Comparison of ENCODE assay signal across 8 cellular contexts in genomic region chr6:128491643-128492206, GRCh38. TPM values are rescaled to one million over a fixed set of nuclear protein-coding genes. Genes with fewer than 3 reads are reported as not detected.
DNase-seq lines count a peak whose midpoint lies in the region; ATAC-seq and TF ChIP-seq lines count a peak whose summit lies in the region.

No MANE protein-coding gene starts in this region.

- H3K18ac ChIP-seq in neuronal stem cell (ENCODE audit: low read length): no peak overlapping the region

- no peak overlapping the region for H3K9ac ChIP-seq in neuronal stem cell (ENCODE audit: low read depth, low read length, poor library complexity)

- peak; percentile 60 for DNase-seq in A172 (ENCODE audit: low spot score)
- DNase-seq in NCI-H748 treated with DMSO at 0.1 percent for 48 hours (lab: John Stamatoyannopoulos, UW): peak; percentile 15
- no peak for DNase-seq in epithelial cell of proximal tubule (ENCODE audit: low read depth)
- DNase-seq in neuronal stem cell (ENCODE audit: low spot score): no peak
- DNase-seq in SIG-M5 treated with dmso at 0.1 percent for 504 hours (lab: John Stamatoyannopoulos, UW; ENCODE audit: unreplicated experiment): no peak
- no peak for DNase-seq in activated CD4-positive, CD25-positive, alpha-beta regulatory T cell (lab: John Stamatoyannopoulos, UW)
- no peak for DNase-seq in NCI-H187 (lab: John Stamatoyannopoulos, UW)

- H4K8ac ChIP-seq in neuronal stem cell (ENCODE audit: low read depth, low read length): no peak overlapping the region

- no peak overlapping the region for H3K23ac ChIP-seq in neuronal stem cell (ENCODE audit: low read depth, low read length, poor library complexity)

- no peak overlapping the region for H3K14ac ChIP-seq in neuronal stem cell (ENCODE audit: low read length)

- H3K27ac ChIP-seq in neuronal stem cell (replicated peaks; ENCODE audit: low read length): peak overlapping the region; percentile 7

- no peak overlapping the region for H3K4ac ChIP-seq in neuronal stem cell (ENCODE audit: low read length)

- no peak overlapping the region for H2BK5ac ChIP-seq in neuronal stem cell (ENCODE audit: low read length)

- no peak overlapping the region for H3K4me2 ChIP-seq in neuronal stem cell (ENCODE audit: insufficient read depth, low read length, poor library complexity, severe bottlenecking)

- H2AK5ac ChIP-seq in neuronal stem cell (ENCODE audit: low read depth, low read length): no peak overlapping the region

- H2BK120ac ChIP-seq in neuronal stem cell (ENCODE audit: low read depth, low read length): no peak overlapping the region

- no peak overlapping the region for H2AFZ ChIP-seq in neuronal stem cell (ENCODE audit: low read length)

- H2BK12ac ChIP-seq in neuronal stem cell (ENCODE audit: low read length): no peak overlapping the region

- peaks cover 14 to 17% of the 10 kb centered on the region in 2 donors for H3K4me1 ChIP-seq in neuronal stem cell (ENCODE audit: control insufficient read depth in 2 of 2, insufficient read depth in 1 of 2, low read depth in 1 of 2, low read length in 2 of 2)

- peaks cover 0 to 8% of the 10 kb centered on the region in 2 donors for H3K36me3 ChIP-seq in neuronal stem cell (replicated peaks in 1 of 2; ENCODE audit: control insufficient read depth in 2 of 2, insufficient read depth in 2 of 2, low read length in 2 of 2)

- WGBS in neuronal stem cell (ENCODE audit: extremely low coverage in 2 of 2, insufficient read length in 2 of 2, insufficient replicate concordance in 1 of 2), 2 donors: no CpG with 5 or more reads among the region's 8 CpGs

- no peaks in the 10 kb centered on the region for H3K9me3 ChIP-seq in neuronal stem cell (replicated peaks in 1 of 2; ENCODE audit: control insufficient read depth in 2 of 2, insufficient read depth in 1 of 2, low read depth in 1 of 2, low read length in 2 of 2)

- TF ChIP-seq CTCF in epithelial cell of proximal tubule (conservative IDR thresholded peaks at IDR 0.05; ENCODE audit: low read depth, low read length): no peak

- H2BK15ac ChIP-seq in neuronal stem cell (ENCODE audit: low read length): no peak overlapping the region

- H3K79me1 ChIP-seq in neuronal stem cell (ENCODE audit: low read depth, low read length): peaks cover 2% of the 10 kb centered on the region

- H4K91ac ChIP-seq in neuronal stem cell (ENCODE audit: low read depth, low read length, poor library complexity): no peak overlapping the region

- H3K4me3 ChIP-seq in epithelial cell of proximal tubule (ENCODE audit: low read depth, low read length) (peak overlapping the region; percentile 49), neuronal stem cell (ENCODE audit: low read length in 2 of 2) (no peak overlapping the region)

- ATAC-seq in GM21526 (IDR thresholded peaks at IDR 0.05; ENCODE audit: low FRiP score, unreplicated experiment): peak; percentile 61

- H3K27me3 ChIP-seq in neuronal stem cell (ENCODE audit: control insufficient read depth in 3 of 3, insufficient read depth in 3 of 3, low read depth in 1 of 3, low read length in 3 of 3): no peaks in the 10 kb centered on the region

RNA-seq across cellular contexts. Expression of gene PTPRK, which starts 28.7 kb away (rescaled TPM):
- total RNA-seq in A172 (2014; rRNA removed; shearing (Covaris generic)): 41.8 and 44.1 TPM in 2 replicates
- 41.5 and 42.5 TPM in 2 replicates for total RNA-seq in epithelial cell of proximal tubule
- polyA plus RNA-seq in neuronal stem cell (2013, experiment 1 of 2): 17.7 TPM
- 16.8 TPM for polyA plus RNA-seq in neuronal stem cell (2013, experiment 2 of 2)

Comparison
In these comparisons a context has a peak if more than half of its experiments do, and no peak if none do; other contexts are left out.
1. DNase-seq: peak in A172 (single experiment) and NCI-H748 treated with DMSO at 0.1 percent for 48 hours (single experiment); none in epithelial cell of proximal tubule (single experiment), neuronal stem cell (single experiment), SIG-M5 treated with dmso at 0.1 percent for 504 hours (single experiment), activated CD4-positive, CD25-positive, alpha-beta regulatory T cell (0 of 4) and NCI-H187 (0 of 2).